In genomic region chr2:26717362-26717761, GRCh38 we compare ENCODE assay signal across 24 cellular contexts. TPM values are rescaled to one million over a fixed set of nuclear protein-coding genes. Genes with fewer than 3 reads are reported as not detected.
"Had no signal": no experiment of that assay in that cellular context is flagged by ENCODE, and none has a peak within 500 bp of the region (broad histone marks: within the 10 kb centered on the region; RNA-seq: fewer than 3 reads in every experiment).

No MANE protein-coding gene starts in this region.

- DNase-seq: activated CD4-positive, alpha-beta T cell treated with anti-CD3 and anti-CD28 coated beads for 1 hour; activated CD4-positive, alpha-beta T cell treated with anti-CD3 and anti-CD28 coated beads, Interleukin-2, amount 50 U/mL, for 1 hour; activated CD8-positive, alpha-beta T cell treated with anti-CD3 and anti-CD28 coated beads, Interleukin-2, amount 10 ng/mL, durations not matched to agents 7 days and 5 days; activated T-cell treated with anti-CD3 and anti-CD28 coated beads, Interleukin-2, amount 50 U/mL, for 1 hour; cortex of kidney; head of caudate nucleus; natural killer cell; right lobe of liver; stimulated activated CD4-positive, alpha-beta T cell treated with anti-CD3 and anti-CD28 coated beads, Interleukin-2, amount 100 ng/mL, for 24 hours; stomach; T-helper 1 cell; trophoblast cell had no signal

- H3K27me3 ChIP-seq: ascending aorta, gastroesophageal sphincter, right lobe of liver, vagina had no signal

- H3K4me3 ChIP-seq: ascending aorta, gastroesophageal sphincter, lung, prostate gland, right lobe of liver, skin epidermis, stomach, vagina had no signal

- H3K36me3 ChIP-seq: ascending aorta, gastroesophageal sphincter, prostate gland, right lobe of liver, stomach, vagina had no signal

- ATAC-seq: activated CD8-positive, alpha-beta T cell treated with anti-CD3 and anti-CD28 coated beads, Interleukin-2, amount 10 ng/mL, durations not matched to agents 7 days and 5 days; activated naive CD4-positive, alpha-beta T cell treated with anti-CD3 and anti-CD28 coated beads, Interleukin-2, amount 50 U/mL, for 72 hours; activated T-helper 17 cell treated with anti-CD3 and anti-CD28 coated beads, Interleukin-2, amount 50 U/mL, for 72 hours; gastroesophageal sphincter; natural killer cell; right lobe of liver; stimulated activated memory B cell treated with anti-CD40 and anti-IgM and Interleukin-4, amounts not matched to agents 10 μg/mL and 1 μg/mL and 100 μg/mL, for 72 hours had no signal

- H3K9me3 ChIP-seq: ascending aorta, gastroesophageal sphincter, prostate gland, right lobe of liver, stomach, vagina had no signal

- FAIRE-seq: keratinocyte, TTC549 had no signal

- H3K27ac ChIP-seq: ascending aorta, epithelial cell of prostate, right lobe of liver, skin epidermis, vagina had no signal

RNA-seq across cellular contexts. Expression of gene KCNK3, which starts 24.8 kb away (rescaled TPM):
- total RNA-seq: activated CD8-positive, alpha-beta T cell treated with anti-CD3 and anti-CD28 coated beads, Interleukin-2, amount 10 ng/mL, durations not matched to agents 7 days and 5 days; activated naive CD4-positive, alpha-beta T cell treated with anti-CD3 and anti-CD28 coated beads, Interleukin-2, amount 50 U/mL, for 72 hours; activated T-helper 17 cell treated with anti-CD3 and anti-CD28 coated beads, Interleukin-2, amount 50 U/mL, for 72 hours; natural killer cell had no signal
- polyA plus RNA-seq: keratinocyte had no signal
